ENCODE assay signal across 19 cellular contexts in genomic region chr17:45220079-45220478, GRCh38. TPM values are rescaled to one million over a fixed set of nuclear protein-coding genes. Genes with fewer than 3 reads are reported as not detected.
DNase-seq lines count a peak whose midpoint lies in the region; ATAC-seq and TF ChIP-seq lines count a peak whose summit lies in the region.
"Had no signal": no experiment of that assay in that cellular context is flagged by ENCODE, and none has a peak within 500 bp of the region (broad histone marks: within the 10 kb centered on the region; RNA-seq: fewer than 3 reads in every experiment).

No MANE protein-coding gene starts in this region.

- ATAC-seq in activated CD4-positive, alpha-beta T cell treated with anti-CD3 and anti-CD28 coated beads for 36 hours, result no peak
- ATAC-seq in central memory CD8-positive, alpha-beta T cell (replicated peaks; ENCODE audit: extremely low read depth, poor library complexity, severe bottlenecking), result no peak

- no peaks in the 10 kb centered on the region for H3K9me3 Mint-ChIP-seq in activated CD4-positive, alpha-beta T cell treated with anti-CD3 and anti-CD28 coated beads for 36 hours (ENCODE audit: low read depth)
- no peaks in the 10 kb centered on the region for H3K9me3 Mint-ChIP-seq in central memory CD8-positive, alpha-beta T cell

- no peak overlapping the region for H2AFZ ChIP-seq in KMS-11 (ENCODE audit: low read depth)

- H3K4me3 ChIP-seq in KMS-11 (IDR thresholded peaks at IDR 0.05; ENCODE audit: insufficient read depth, low read depth, low read length) (no peak overlapping the region), spleen (peak overlapping the region in 2 of 8 donors; percentile 63 to 80), ovary (no peak overlapping the region)

- no peak for TF ChIP-seq EP300 in ovary (IDR thresholded peaks at IDR 0.05)

- intact Hi-C loops in activated CD4-positive, alpha-beta T cell treated with anti-CD3 and anti-CD28 coated beads for 36 hours (cut with DNase I, micrococcal nuclease), result no loop called here
- intact Hi-C loops in spleen (cut with DNase I; ENCODE audit: low total_unique reads), result no loop called here
- intact Hi-C loops in ovary (cut with DNase I), result loop anchor here in 3 of 4 donors (5.0 to 10.0 kb wide), 3 partner anchors 55 to 615 kb away; no protein-coding TSS in a partner anchor

- no peak for TF ChIP-seq CTCF in KMS-11 (conservative IDR thresholded peaks at IDR 0.05; ENCODE audit: low read depth, low read length)
- TF ChIP-seq CTCF in spleen (IDR thresholded peaks at IDR 0.05 in 8 of 11, conservative IDR thresholded peaks at IDR 0.05 in 3 of 11), result no peak
- no peak for TF ChIP-seq CTCF in ovary (IDR thresholded peaks at IDR 0.05)

- no peaks in the 10 kb centered on the region for H3K27me3 ChIP-seq in KMS-11 (ENCODE audit: insufficient read depth, low read depth)
- peaks cover 0 to 17% (median 0%) of the 10 kb centered on the region in 7 donors for H3K27me3 ChIP-seq in spleen (replicated peaks in 1 of 7)
- no peaks in the 10 kb centered on the region for H3K27me3 ChIP-seq in ovary

- H3K27ac ChIP-seq in KMS-11, result peak overlapping the region; percentile 44; the same call in 1 of the 2 replicates
- H3K27ac ChIP-seq in spleen, result peak overlapping the region in 3 of 8 donors; percentile 96 to 99 (median 97)
- H3K27ac ChIP-seq in ovary, result no peak overlapping the region

- H3K36me3 ChIP-seq in KMS-11 (ENCODE audit: insufficient read depth) (no peaks in the 10 kb centered on the region), spleen (peaks cover 0 to 22% (median 0%) of the 10 kb centered on the region in 6 donors), ovary (no peaks in the 10 kb centered on the region)

- peaks cover 68% of the 10 kb centered on the region for H3K36me3 Mint-ChIP-seq in activated CD4-positive, alpha-beta T cell treated with anti-CD3 and anti-CD28 coated beads for 36 hours (ENCODE audit: low read depth)
- H3K36me3 Mint-ChIP-seq in central memory CD8-positive, alpha-beta T cell (ENCODE audit: insufficient read depth), result peaks cover 31% of the 10 kb centered on the region

- H4K20me1 ChIP-seq in KMS-11 (ENCODE audit: insufficient read depth), result no peaks in the 10 kb centered on the region

- POLR2A ChIA-PET in activated CD4-positive, alpha-beta T cell treated with anti-CD3 and anti-CD28 coated beads for 36 hours (lab: Charles Lee), result interaction anchor here (0.6 to 1.8 kb wide), 5 partner anchors 7 to 97 kb away, joined by 3 to 6 read pairs (median 4); partner anchors contain the start of gene MAP3K14

- H3K4me1 ChIP-seq in KMS-11 (ENCODE audit: low read depth, poor library complexity, severe bottlenecking), result peaks cover 41% of the 10 kb centered on the region
- peaks cover 20 to 58% (median 51%) of the 10 kb centered on the region in 6 donors for H3K4me1 ChIP-seq in spleen
- H3K4me1 ChIP-seq in ovary (ENCODE audit: insufficient read depth), result no peaks in the 10 kb centered on the region

- H3K4me2 ChIP-seq in KMS-11, result peak overlapping the region; percentile 91; the same call in 1 of the 2 replicates

- WGBS in spleen, 5 donors, result 69 to 85% (median 84%) methylated on average over 3 of the region's 3 CpGs
- 74 to 81% (median 79%) methylated on average over 3 of the region's 3 CpGs for WGBS in ovary, 3 donors

- peak overlapping the region; percentile 78 for H3K4me3 Mint-ChIP-seq in activated CD4-positive, alpha-beta T cell treated with anti-CD3 and anti-CD28 coated beads for 36 hours
- H3K4me3 Mint-ChIP-seq in central memory CD8-positive, alpha-beta T cell, result peak overlapping the region; percentile 79

- DNase-seq in activated CD4-positive, alpha-beta T cell treated with anti-CD3 and anti-CD28 coated beads for 36 hours, result no peak
- DNase-seq in activated CD4-positive, alpha-beta T cell treated with anti-CD3 and anti-CD28 coated beads for 1 hour, result no peak
- no peak for DNase-seq in central memory CD8-positive, alpha-beta T cell (ENCODE audit: low spot score in 2 of 2)
- peak; percentile 64 for DNase-seq in spleen
- DNase-seq in ovary, result no peak
- no peak for DNase-seq in cerebellar nuclear complex (lab: John Stamatoyannopoulos, UW)
- no peak for DNase-seq in amygdala (lab: John Stamatoyannopoulos, UW)
- DNase-seq: activated CD4-positive, CD25-positive, alpha-beta regulatory T cell treated with anti-CD3 and anti-CD28 coated beads, Interleukin-2, amount 50 U/mL, for 72 hours; Calu3; NCI-H187 treated with DMSO at 0.1 percent for 48 hours; NCI-H526; stimulated activated CD4-positive, alpha-beta T cell treated with anti-CD3 and anti-CD28 coated beads, Interleukin-4, amount 100 ng/mL, for 24 hours; SW 1271 had no signal

- CTCF ChIA-PET in activated CD4-positive, alpha-beta T cell treated with anti-CD3 and anti-CD28 coated beads for 36 hours (lab: Charles Lee), result interaction anchor here (0.5 to 9.3 kb wide), 33 partner anchors 13 to 1863 kb away, joined by 3 to 334 read pairs (median 8); partner anchors contain the start of gene ACBD4

- H3K9ac ChIP-seq in KMS-11, result no peak overlapping the region

- peaks cover 48% of the 10 kb centered on the region for H3K79me2 ChIP-seq in KMS-11 (ENCODE audit: insufficient read depth, low read depth)

- H3K27ac Mint-ChIP-seq in activated CD4-positive, alpha-beta T cell treated with anti-CD3 and anti-CD28 coated beads for 36 hours, result peak overlapping the region; percentile 79
- H3K27ac Mint-ChIP-seq in central memory CD8-positive, alpha-beta T cell (ENCODE audit: low read depth), result peak overlapping the region; percentile 85

- no peaks in the 10 kb centered on the region for H3K9me3 ChIP-seq in spleen
- no peaks in the 10 kb centered on the region for H3K9me3 ChIP-seq in ovary

- H3K27me3 Mint-ChIP-seq in activated CD4-positive, alpha-beta T cell treated with anti-CD3 and anti-CD28 coated beads for 36 hours, result no peaks in the 10 kb centered on the region
- no peaks in the 10 kb centered on the region for H3K27me3 Mint-ChIP-seq in central memory CD8-positive, alpha-beta T cell

- peaks cover 37% of the 10 kb centered on the region for H3K4me1 Mint-ChIP-seq in activated CD4-positive, alpha-beta T cell treated with anti-CD3 and anti-CD28 coated beads for 36 hours
- peaks cover 45% of the 10 kb centered on the region for H3K4me1 Mint-ChIP-seq in central memory CD8-positive, alpha-beta T cell

- TF ChIP-seq POLR2A in spleen (IDR thresholded peaks at IDR 0.05) (no peak), ovary (IDR thresholded peaks at IDR 0.05) (no peak)

RNA-seq across cellular contexts. Expression of gene FMNL1, which starts 1.6 kb away (rescaled TPM):
- total RNA-seq in activated CD4-positive, alpha-beta T cell treated with anti-CD3 and anti-CD28 coated beads for 36 hours, result 100 to 1,000 TPM; 268 to 295 TPM
- total RNA-seq in spleen (100 to 1,000 TPM; 113 to 281 (median 190) TPM), ovary (10 to 100 TPM in 2 of 7 donors, 1 to 10 TPM in 5; 3.7 to 24.0 (median 6.1) TPM)
- polyA plus RNA-seq in spleen (10 to 100 TPM; 40.8 to 71.8 (median 62.8) TPM), ovary (1 to 10 TPM; 2.1 to 7.1 TPM)

RNA-seq across cellular contexts. Expression of gene SPATA32, which starts 41.8 kb away (rescaled TPM):
- total RNA-seq in activated CD4-positive, alpha-beta T cell treated with anti-CD3 and anti-CD28 coated beads for 36 hours, result under 1 TPM; 0.21 to 0.25 TPM
- total RNA-seq in spleen (under 1 TPM in 1 of 7 donors, not detected in 6; 0.17 TPM), ovary (under 1 TPM in 1 of 7 donors, not detected in 6; 0.12 TPM)
- polyA plus RNA-seq in spleen (under 1 TPM in 2 of 3 donors, not detected in 1; 0.08 to 0.09 TPM), ovary (not detected)
- total RNA-seq: A172, glomerular endothelial cell, H1, mucosa of gallbladder, right cardiac atrium had no signal
- polyA plus RNA-seq: right cardiac atrium had no signal

RNA-seq across cellular contexts. Expression of gene HEXIM2, which starts 58.4 kb away (rescaled TPM):
- total RNA-seq in activated CD4-positive, alpha-beta T cell treated with anti-CD3 and anti-CD28 coated beads for 36 hours, result 1 to 10 TPM; 3.9 to 4.6 TPM
- total RNA-seq in spleen, result 1 to 10 TPM; 4.0 to 9.4 (median 6.1) TPM
- polyA plus RNA-seq in spleen, result 10 to 100 TPM in 1 of 3 donors, 1 to 10 TPM in 2; 8.7 to 10.4 (median 9.9) TPM
- 1 to 10 TPM; 3.4 to 9.1 (median 5.5) TPM for total RNA-seq in ovary
- 1 to 10 TPM; 1.7 to 8.9 TPM for polyA plus RNA-seq in ovary

Comparison
In these comparisons a context has a peak if more than half of its experiments do, and no peak if none do; other contexts are left out.
1. RNA of gene FMNL1, which starts 1.6 kb away (total RNA-seq): 268 to 295 TPM in activated CD4-positive, alpha-beta T cell treated with anti-CD3 and anti-CD28 coated beads for 36 hours and 113 to 281 TPM in spleen; 3.7 to 24.0 TPM in ovary; every median in the first group is over 4 times any median in the second.
2. intact Hi-C loops: an anchor here in ovary (5.0 to 10.0 kb wide); none called in activated CD4-positive, alpha-beta T cell treated with anti-CD3 and anti-CD28 coated beads for 36 hours and spleen.